In the genomic region with DNA sequence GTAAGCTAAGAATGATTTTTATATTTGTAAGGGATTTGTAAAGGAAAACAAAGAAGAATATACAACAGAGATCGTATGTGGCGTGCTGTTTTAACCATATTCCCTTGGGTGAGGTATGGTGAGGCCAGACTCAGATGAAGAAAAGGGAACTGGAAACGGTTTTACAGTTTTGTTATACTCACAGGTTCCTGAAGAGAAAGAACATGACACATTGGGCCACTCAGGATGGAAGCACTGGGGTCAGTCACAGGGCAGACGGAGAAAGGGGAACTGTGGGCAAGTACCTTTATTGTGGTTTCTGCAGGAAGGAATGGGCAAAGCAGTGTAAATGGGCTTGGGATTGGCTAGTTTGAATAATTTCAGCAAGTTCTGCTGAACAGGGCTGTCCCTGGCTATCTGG, we compare ENCODE assay signal across 2 cellular contexts.
TF ChIP-seq lines count a peak whose summit lies in the region.

No MANE protein-coding gene starts in this region.

TF ChIP-seq in GM12878, 131 proteins besides CTCF, POLR2A, EP300 and RAD21 (continued from another document and continues in another):
- peak; percentile 83 for TF ChIP-seq SKIL (IDR thresholded peaks at IDR 0.05; ENCODE audit: low read depth, poor library complexity, severe bottlenecking)
- TF ChIP-seq BACH1 (IDR thresholded peaks at IDR 0.05; ENCODE audit: borderline replicate concordance) = no peak
- peak; percentile 72 for TF ChIP-seq NR2F1 (conservative IDR thresholded peaks at IDR 0.05)
- peak; percentile 57; the same call in 1 of the 2 replicates for TF ChIP-seq NFIC (IDR thresholded peaks at IDR 0.05; ENCODE audit: low read depth, low read length)
- no peak for TF ChIP-seq MYC (IDR thresholded peaks at IDR 0.05; ENCODE audit: insufficient read depth, insufficient read length, insufficient replicate concordance, low read length, severe bottlenecking)
- TF ChIP-seq RUNX3 (IDR thresholded peaks at IDR 0.05; ENCODE audit: low read length) = peak; percentile 79
- TF ChIP-seq MEF2B (IDR thresholded peaks at IDR 0.05; ENCODE audit: partially characterized antibody, poor library complexity, severe bottlenecking) = peak; percentile 87
- peak; percentile 69 for TF ChIP-seq EED (IDR thresholded peaks at IDR 0.05; ENCODE audit: low read depth)
- TF ChIP-seq CREB1 (IDR thresholded peaks at IDR 0.05; ENCODE audit: low read depth) = no peak
- TF ChIP-seq, protein P1, sequence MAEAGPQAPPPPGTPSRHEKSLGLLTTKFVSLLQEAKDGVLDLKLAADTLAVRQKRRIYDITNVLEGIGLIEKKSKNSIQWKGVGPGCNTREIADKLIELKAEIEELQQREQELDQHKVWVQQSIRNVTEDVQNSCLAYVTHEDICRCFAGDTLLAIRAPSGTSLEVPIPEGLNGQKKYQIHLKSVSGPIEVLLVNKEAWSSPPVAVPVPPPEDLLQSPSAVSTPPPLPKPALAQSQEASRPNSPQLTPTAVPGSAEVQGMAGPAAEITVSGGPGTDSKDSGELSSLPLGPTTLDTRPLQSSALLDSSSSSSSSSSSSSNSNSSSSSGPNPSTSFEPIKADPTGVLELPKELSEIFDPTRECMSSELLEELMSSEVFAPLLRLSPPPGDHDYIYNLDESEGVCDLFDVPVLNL (IDR thresholded peaks at IDR 0.05; ENCODE audit: low read depth, low read length) = no peak
- TF ChIP-seq IRF3 (IDR thresholded peaks at IDR 0.05) = no peak
- TF ChIP-seq SREBF1 (IDR thresholded peaks at IDR 0.05; ENCODE audit: low read length) = no peak
- TF ChIP-seq, protein P2, sequence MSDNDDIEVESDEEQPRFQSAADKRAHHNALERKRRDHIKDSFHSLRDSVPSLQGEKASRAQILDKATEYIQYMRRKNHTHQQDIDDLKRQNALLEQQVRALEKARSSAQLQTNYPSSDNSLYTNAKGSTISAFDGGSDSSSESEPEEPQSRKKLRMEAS (IDR thresholded peaks at IDR 0.05; ENCODE audit: low read depth, low read length) = no peak
- TF ChIP-seq IRF4 (IDR thresholded peaks at IDR 0.05; ENCODE audit: low read depth, low read length) = 0 out of 2 replicates have a peak, but pooled peaks have one; percentile 18
- peak; percentile 36; the same call in 1 of the 2 replicates for TF ChIP-seq ATF7 (IDR thresholded peaks at IDR 0.05; ENCODE audit: low read depth)
- no peak for TF ChIP-seq ZNF24 (IDR thresholded peaks at IDR 0.05)
- TF ChIP-seq BHLHE40 (IDR thresholded peaks at IDR 0.05; ENCODE audit: borderline replicate concordance in 1 of 2, low read depth in 2 of 2, low read length in 1 of 2) = peak; percentile 43 to 69; a peak in 3 of 4 replicates
- TF ChIP-seq MXI1 (IDR thresholded peaks at IDR 0.05; ENCODE audit: low read depth, low read length) = no peak
- peak; percentile 46; the same call in 1 of the 2 replicates for TF ChIP-seq ATF2 (IDR thresholded peaks at IDR 0.05; ENCODE audit: low read length)
- no peak for TF ChIP-seq ZBTB33 (IDR thresholded peaks at IDR 0.05)
- no peak for TF ChIP-seq MTA3 (IDR thresholded peaks at IDR 0.05; ENCODE audit: borderline replicate concordance, low read length)
- 0 out of 2 replicates have a peak, but pooled peaks have one; percentile 38 for TF ChIP-seq CBFB (IDR thresholded peaks at IDR 0.05; ENCODE audit: low read depth)
- peak; percentile 91 for TF ChIP-seq IKZF1 (conservative IDR thresholded peaks at IDR 0.05)

TF ChIP-seq in SK-N-SH, 30 proteins besides CTCF, POLR2A, EP300 and RAD21 (continued from another document):
- TF ChIP-seq, protein P2 (IDR thresholded peaks at IDR 0.05; ENCODE audit: low read depth) = no peak
- TF ChIP-seq, protein P3, sequence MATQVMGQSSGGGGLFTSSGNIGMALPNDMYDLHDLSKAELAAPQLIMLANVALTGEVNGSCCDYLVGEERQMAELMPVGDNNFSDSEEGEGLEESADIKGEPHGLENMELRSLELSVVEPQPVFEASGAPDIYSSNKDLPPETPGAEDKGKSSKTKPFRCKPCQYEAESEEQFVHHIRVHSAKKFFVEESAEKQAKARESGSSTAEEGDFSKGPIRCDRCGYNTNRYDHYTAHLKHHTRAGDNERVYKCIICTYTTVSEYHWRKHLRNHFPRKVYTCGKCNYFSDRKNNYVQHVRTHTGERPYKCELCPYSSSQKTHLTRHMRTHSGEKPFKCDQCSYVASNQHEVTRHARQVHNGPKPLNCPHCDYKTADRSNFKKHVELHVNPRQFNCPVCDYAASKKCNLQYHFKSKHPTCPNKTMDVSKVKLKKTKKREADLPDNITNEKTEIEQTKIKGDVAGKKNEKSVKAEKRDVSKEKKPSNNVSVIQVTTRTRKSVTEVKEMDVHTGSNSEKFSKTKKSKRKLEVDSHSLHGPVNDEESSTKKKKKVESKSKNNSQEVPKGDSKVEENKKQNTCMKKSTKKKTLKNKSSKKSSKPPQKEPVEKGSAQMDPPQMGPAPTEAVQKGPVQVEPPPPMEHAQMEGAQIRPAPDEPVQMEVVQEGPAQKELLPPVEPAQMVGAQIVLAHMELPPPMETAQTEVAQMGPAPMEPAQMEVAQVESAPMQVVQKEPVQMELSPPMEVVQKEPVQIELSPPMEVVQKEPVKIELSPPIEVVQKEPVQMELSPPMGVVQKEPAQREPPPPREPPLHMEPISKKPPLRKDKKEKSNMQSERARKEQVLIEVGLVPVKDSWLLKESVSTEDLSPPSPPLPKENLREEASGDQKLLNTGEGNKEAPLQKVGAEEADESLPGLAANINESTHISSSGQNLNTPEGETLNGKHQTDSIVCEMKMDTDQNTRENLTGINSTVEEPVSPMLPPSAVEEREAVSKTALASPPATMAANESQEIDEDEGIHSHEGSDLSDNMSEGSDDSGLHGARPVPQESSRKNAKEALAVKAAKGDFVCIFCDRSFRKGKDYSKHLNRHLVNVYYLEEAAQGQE (IDR thresholded peaks at IDR 0.05; ENCODE audit: low read depth, low read length) = no peak
- TF ChIP-seq SMC3 (IDR thresholded peaks at IDR 0.05; ENCODE audit: low read depth, low read length) = no peak
- TF ChIP-seq PBX3 (IDR thresholded peaks at IDR 0.05) = no peak
- TF ChIP-seq RXRA (IDR thresholded peaks at IDR 0.05; ENCODE audit: borderline replicate concordance, low read depth) = no peak
- no peak for TF ChIP-seq FOSL2 (IDR thresholded peaks at IDR 0.05; ENCODE audit: borderline replicate concordance, low read depth)
- no peak for TF ChIP-seq NRF1 (IDR thresholded peaks at IDR 0.05; ENCODE audit: low read depth, low read length)
- TF ChIP-seq CHD2 (IDR thresholded peaks at IDR 0.05; ENCODE audit: low read length, partially characterized antibody) = no peak
- no peak for TF ChIP-seq SIN3A (IDR thresholded peaks at IDR 0.05; ENCODE audit: borderline replicate concordance, low read depth, low read length)
- no peak for TF ChIP-seq NFIC (IDR thresholded peaks at IDR 0.05; ENCODE audit: borderline replicate concordance)
- no peak for TF ChIP-seq POLR2AphosphoS5 (IDR thresholded peaks at IDR 0.05; ENCODE audit: low read depth, low read length)
- no peak for TF ChIP-seq TEAD4 (IDR thresholded peaks at IDR 0.05; ENCODE audit: borderline replicate concordance, insufficient read depth)
- no peak for TF ChIP-seq USF1 (IDR thresholded peaks at IDR 0.05; ENCODE audit: borderline replicate concordance, low read depth)
- no peak for TF ChIP-seq FOXJ3 (CRISPR knock-in tag; IDR thresholded peaks at IDR 0.05)
